In the genomic region with DNA sequence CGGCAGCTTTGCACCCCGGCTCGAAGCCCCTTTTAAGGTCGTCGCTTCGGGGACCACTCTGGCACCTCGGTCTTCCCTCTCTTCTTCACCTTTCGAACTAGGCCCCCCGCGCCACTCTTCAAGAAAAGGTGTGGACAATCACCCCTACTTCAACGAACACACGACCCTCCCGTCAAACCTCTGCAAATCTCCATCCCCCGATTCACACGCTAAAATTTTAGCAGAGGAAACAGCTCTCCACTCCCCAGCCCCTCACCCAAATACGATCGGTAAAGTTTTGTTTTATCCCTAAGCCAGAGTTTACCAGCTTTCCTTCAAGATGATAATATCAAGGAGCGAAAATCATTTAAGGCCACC, we compare ENCODE assay signal across 1 cellular context.
TF ChIP-seq lines count a peak whose summit lies in the region.

No MANE protein-coding gene starts in this region.

TF ChIP-seq in GM12878, 131 proteins besides CTCF, POLR2A, EP300 and RAD21 (continued from another document):
- TF ChIP-seq, protein P1, sequence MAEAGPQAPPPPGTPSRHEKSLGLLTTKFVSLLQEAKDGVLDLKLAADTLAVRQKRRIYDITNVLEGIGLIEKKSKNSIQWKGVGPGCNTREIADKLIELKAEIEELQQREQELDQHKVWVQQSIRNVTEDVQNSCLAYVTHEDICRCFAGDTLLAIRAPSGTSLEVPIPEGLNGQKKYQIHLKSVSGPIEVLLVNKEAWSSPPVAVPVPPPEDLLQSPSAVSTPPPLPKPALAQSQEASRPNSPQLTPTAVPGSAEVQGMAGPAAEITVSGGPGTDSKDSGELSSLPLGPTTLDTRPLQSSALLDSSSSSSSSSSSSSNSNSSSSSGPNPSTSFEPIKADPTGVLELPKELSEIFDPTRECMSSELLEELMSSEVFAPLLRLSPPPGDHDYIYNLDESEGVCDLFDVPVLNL (IDR thresholded peaks at IDR 0.05; ENCODE audit: low read depth, low read length), result no peak
- TF ChIP-seq EZH2 (IDR thresholded peaks at IDR 0.05; ENCODE audit: borderline replicate concordance, control insufficient read depth, low read depth, low read length), result no peak
- no peak for TF ChIP-seq BCL11A (IDR thresholded peaks at IDR 0.05; ENCODE audit: low read depth, low read length)
- no peak for TF ChIP-seq MEF2A (IDR thresholded peaks at IDR 0.05; ENCODE audit: insufficient read depth, low read depth, low read length)
- no peak for TF ChIP-seq POU2F2 (IDR thresholded peaks at IDR 0.05; ENCODE audit: borderline replicate concordance, low read depth, low read length)
- TF ChIP-seq BHLHE40 (IDR thresholded peaks at IDR 0.05; ENCODE audit: borderline replicate concordance in 1 of 2, low read depth in 2 of 2, low read length in 1 of 2), result no peak
- TF ChIP-seq SMAD1 (IDR thresholded peaks at IDR 0.05; ENCODE audit: low read depth, partially characterized antibody), result no peak
- TF ChIP-seq EGR1 (IDR thresholded peaks at IDR 0.05; ENCODE audit: borderline replicate concordance in 1 of 2, low read depth in 2 of 2, low read length in 2 of 2), result no peak
